In the genomic region with DNA sequence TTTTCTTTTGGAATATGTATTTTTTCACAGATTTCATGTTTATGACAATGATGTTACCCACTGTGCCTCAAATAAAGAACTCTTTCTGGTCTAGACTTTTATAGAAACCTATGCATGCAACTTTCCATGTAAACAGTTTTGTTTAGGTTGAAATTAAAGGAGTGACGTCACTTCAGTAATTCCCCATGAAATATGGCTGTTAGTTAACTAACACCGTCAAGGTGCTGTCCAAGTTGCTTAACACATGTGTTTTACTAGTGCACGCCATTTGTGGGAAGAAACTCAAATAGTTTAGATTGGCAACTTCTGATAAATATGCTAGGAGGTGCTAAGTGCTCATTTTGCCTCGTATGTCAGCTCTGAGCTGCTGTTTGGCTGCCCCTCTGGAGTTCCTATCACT, we compare ENCODE assay signal across 22 cellular contexts.
"Had no signal": no experiment of that assay in that cellular context is flagged by ENCODE, and none has a peak within 500 bp of the region (broad histone marks: within the 10 kb centered on the region; RNA-seq: fewer than 3 reads in every experiment).

No MANE protein-coding gene starts in this region.

- H3K27ac Mint-ChIP-seq: effector memory CD8-positive, alpha-beta T cell; stimulated activated effector memory CD8-positive, alpha-beta T cell treated with anti-CD3 and anti-CD28 coated beads, Interleukin-12 subunit alpha, Interleukin-12 subunit beta, amount 100 ng/mL, for 72 hours; type B pancreatic cell had no signal

- H3K4me3 ChIP-seq: esophagus squamous epithelium, prostate gland, right atrium auricular region, sigmoid colon, testis, tibial artery had no signal

- FAIRE-seq: endometrium, frontal cortex, kidney had no signal

- H3K4me1 Mint-ChIP-seq: naive thymus-derived CD8-positive, alpha-beta T cell; nephron progenitor cell; stimulated activated effector memory CD8-positive, alpha-beta T cell treated with anti-CD3 and anti-CD28 coated beads, Interleukin-12 subunit alpha, Interleukin-12 subunit beta, amount 100 ng/mL, for 72 hours had no signal

- ATAC-seq: effector memory CD8-positive, alpha-beta T cell; left lobe of liver; naive thymus-derived CD8-positive, alpha-beta T cell; stimulated activated effector memory CD8-positive, alpha-beta T cell treated with anti-CD3 and anti-CD28 coated beads, Interleukin-12 subunit alpha, Interleukin-12 subunit beta, amount 100 ng/mL, for 72 hours; stimulated activated naive CD8-positive, alpha-beta T cell treated with anti-CD3 and anti-CD28 coated beads, Interleukin-15, Interleukin-2, amounts not matched to agents 100 U/mL and 50 U/mL, for 24 hours had no signal

- H3K4me1 ChIP-seq: esophagus squamous epithelium, prostate gland, right atrium auricular region, sigmoid colon, testis, tibial artery had no signal

- H3K4me3 Mint-ChIP-seq: effector memory CD8-positive, alpha-beta T cell; naive thymus-derived CD8-positive, alpha-beta T cell; nephron progenitor cell; stimulated activated effector memory CD8-positive, alpha-beta T cell treated with anti-CD3 and anti-CD28 coated beads, Interleukin-12 subunit alpha, Interleukin-12 subunit beta, amount 100 ng/mL, for 72 hours; type B pancreatic cell had no signal

- H3K36me3 Mint-ChIP-seq: naive thymus-derived CD8-positive, alpha-beta T cell; stimulated activated effector memory CD8-positive, alpha-beta T cell treated with anti-CD3 and anti-CD28 coated beads, Interleukin-12 subunit alpha, Interleukin-12 subunit beta, amount 100 ng/mL, for 72 hours had no signal

- H3K27me3 ChIP-seq: esophagus squamous epithelium, right atrium auricular region, sigmoid colon, testis, tibial artery had no signal

- H3K27me3 Mint-ChIP-seq: effector memory CD8-positive, alpha-beta T cell; type B pancreatic cell had no signal

- H3K9me3 ChIP-seq: esophagus squamous epithelium, prostate gland, right atrium auricular region, sigmoid colon, testis, tibial artery had no signal

- H3K36me3 ChIP-seq: esophagus squamous epithelium, prostate gland, right atrium auricular region, sigmoid colon, tibial artery had no signal

- H3K9me3 Mint-ChIP-seq: effector memory CD8-positive, alpha-beta T cell; nephron progenitor cell; type B pancreatic cell had no signal

- H3K27ac ChIP-seq: esophagus squamous epithelium, prostate gland, right atrium auricular region, sigmoid colon, testis, tibial artery had no signal

- DNase-seq: cortex of kidney; effector memory CD8-positive, alpha-beta T cell; erythroblast; esophagus squamous epithelium; kidney; naive thymus-derived CD8-positive, alpha-beta T cell; nephron progenitor cell; nucleus accumbens; sigmoid colon; stimulated activated CD4-positive, alpha-beta T cell treated with anti-CD3 and anti-CD28 coated beads, Interleukin-2, amount 100 ng/mL, for 24 hours; stimulated activated CD4-positive, alpha-beta T cell treated with anti-CD3 and anti-CD28 coated beads, Interleukin-4, amount 100 ng/mL, for 24 hours; stimulated activated naive CD8-positive, alpha-beta T cell treated with anti-CD3 and anti-CD28 coated beads, Interleukin-15, Interleukin-2, amounts not matched to agents 100 U/mL and 50 U/mL, for 24 hours; substantia nigra; testis; tibial artery had no signal
